ENCODE assay signal across 15 cellular contexts in the genomic region with DNA sequence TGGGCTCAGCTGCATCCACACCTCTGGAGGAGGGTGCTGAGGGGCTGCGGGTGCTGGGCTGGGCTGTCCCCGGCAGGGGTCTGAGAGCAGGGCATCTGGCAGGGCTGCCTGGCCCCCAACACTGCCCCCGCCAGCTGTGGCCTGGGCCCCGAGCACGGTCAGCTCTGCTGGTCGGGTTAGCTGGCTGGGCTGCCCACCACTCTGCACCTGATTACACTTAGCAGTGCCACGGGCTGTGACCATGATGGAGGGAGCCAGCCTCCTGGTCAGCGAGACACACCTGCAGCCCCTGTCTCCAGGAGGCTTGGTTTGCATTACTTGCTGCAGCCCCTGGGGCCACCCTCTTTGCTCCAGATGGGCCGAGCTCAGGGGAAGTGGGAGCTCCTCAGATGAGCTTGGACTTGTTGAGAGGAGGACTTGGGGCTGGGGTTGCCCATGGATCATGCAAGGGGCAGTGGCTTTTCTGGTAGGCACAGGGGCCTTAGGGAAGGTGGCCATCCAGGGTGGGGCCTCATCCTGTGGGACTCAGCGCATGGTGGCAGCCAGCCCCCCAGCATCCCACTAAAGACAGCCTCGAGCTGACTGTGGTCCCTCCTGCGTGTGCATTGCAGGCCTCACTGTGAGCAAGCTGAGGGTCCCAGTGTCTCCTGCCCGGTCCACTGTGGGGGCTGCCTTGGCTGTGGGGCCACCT.
"Had no signal": no experiment of that assay in that cellular context is flagged by ENCODE, and none has a peak within 500 bp of the region (broad histone marks: within the 10 kb centered on the region; RNA-seq: fewer than 3 reads in every experiment).

No MANE protein-coding gene starts in this region.

- H3K27me3 ChIP-seq: brain microvascular endothelial cell, dorsolateral prefrontal cortex, pancreas had no signal

- H3K9me3 Mint-ChIP-seq: activated T-cell treated with anti-CD3 and anti-CD28 coated beads, Interleukin-2, amount 50 U/mL, for 24 hours; endodermal cell; naive thymus-derived CD8-positive, alpha-beta T cell had no signal

- H3K4me3 ChIP-seq: dorsolateral prefrontal cortex, left lung, pancreas, tibial artery had no signal

- H3K4me1 Mint-ChIP-seq: endodermal cell had no signal

- DNase-seq: activated CD4-positive, alpha-beta T cell treated with anti-CD3 and anti-CD28 coated beads, Interleukin-2, amount 50 U/mL, for 1 hour; activated CD4-positive, CD25-positive, alpha-beta regulatory T cell treated with anti-CD3 and anti-CD28 coated beads, Interleukin-2, amount 50 U/mL, for 72 hours; activated naive CD4-positive, alpha-beta T cell treated with anti-CD3 and anti-CD28 coated beads, Interleukin-2, amount 50 U/mL, for 16 hours; activated T-cell treated with anti-CD3 and anti-CD28 coated beads, Interleukin-2, amount 50 U/mL, for 24 hours; brain microvascular endothelial cell; central memory CD4-positive, alpha-beta T cell; dorsolateral prefrontal cortex; endodermal cell; hypothalamus; left lung; naive thymus-derived CD8-positive, alpha-beta T cell; stimulated activated CD8-positive, alpha-beta memory T cell treated with anti-CD3 and anti-CD28 coated beads, Interleukin-4, amount 100 ng/mL, for 48 hours; stimulated activated naive CD4-positive, alpha-beta T cell treated with Interleukin-2 at 50 U/mL for 16 hours had no signal

- H3K9me3 ChIP-seq: left lung, pancreas, tibial artery had no signal

- ATAC-seq: left lung; naive thymus-derived CD8-positive, alpha-beta T cell; pancreas had no signal

- H3K4me1 ChIP-seq: left lung, tibial artery had no signal

- H3K27ac ChIP-seq: brain microvascular endothelial cell, left lung, pancreas, tibial artery had no signal

- H3K4me3 Mint-ChIP-seq: activated T-cell treated with anti-CD3 and anti-CD28 coated beads, Interleukin-2, amount 50 U/mL, for 24 hours; endodermal cell had no signal

- H3K27ac Mint-ChIP-seq: activated T-cell treated with anti-CD3 and anti-CD28 coated beads, Interleukin-2, amount 50 U/mL, for 24 hours; endodermal cell; naive thymus-derived CD8-positive, alpha-beta T cell had no signal

- H3K36me3 ChIP-seq: brain microvascular endothelial cell, left lung, tibial artery had no signal
